Comparison of ENCODE assay signal across 12 cellular contexts in the genomic region with DNA sequence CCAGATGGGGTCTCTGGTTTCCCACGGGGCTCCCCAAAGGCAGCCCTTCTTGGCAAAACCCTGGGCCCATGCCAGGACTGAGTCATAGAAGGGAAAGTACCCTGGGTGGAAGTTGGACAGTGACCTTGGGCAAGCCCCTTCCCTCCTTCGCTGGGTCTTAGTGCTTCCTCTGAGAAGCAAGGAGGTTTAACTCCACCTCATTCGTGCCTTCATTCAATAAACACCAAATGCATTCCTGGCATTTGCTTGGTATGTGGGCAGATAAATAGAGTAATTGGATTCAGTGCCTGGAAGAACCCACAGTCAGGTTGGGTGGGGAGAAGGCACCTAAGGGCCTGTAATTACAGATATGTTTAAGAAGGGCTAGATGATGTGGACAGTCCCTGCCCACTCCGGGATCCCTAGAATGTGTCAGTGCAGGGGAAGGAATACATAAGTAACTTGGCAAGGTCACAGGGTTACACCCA. TPM values are rescaled to one million over a fixed set of nuclear protein-coding genes. Genes with fewer than 3 reads are reported as not detected.
DNase-seq lines count a peak whose midpoint lies in the region; ATAC-seq, FAIRE-seq and TF ChIP-seq lines count a peak whose summit lies in the region.
"Had no signal": no experiment of that assay in that cellular context is flagged by ENCODE, and none has a peak within 500 bp of the region (broad histone marks: within the 10 kb centered on the region; RNA-seq: fewer than 3 reads in every experiment).

No MANE protein-coding gene starts in this region.

- peaks cover 0 to 22% (median 0%) of the 10 kb centered on the region in 9 donors for H3K4me1 ChIP-seq in heart right ventricle
- peaks cover 0 to 6% of the 10 kb centered on the region in 2 donors for H3K4me1 ChIP-seq in adrenal gland (replicated peaks in 1 of 2)
- peaks cover 6 to 29% of the 10 kb centered on the region in 2 donors for H3K4me1 ChIP-seq in kidney (ENCODE audit: control insufficient read depth in 1 of 2, insufficient read depth in 1 of 2, low read depth in 1 of 2, low read length in 2 of 2)
- peaks cover 12% of the 10 kb centered on the region for H3K4me1 ChIP-seq in upper lobe of right lung
- no peaks in the 10 kb centered on the region for H3K4me1 ChIP-seq in SJCRH30

- H3K36me3 ChIP-seq in heart right ventricle (no peaks in the 10 kb centered on the region), adrenal gland (replicated peaks in 1 of 2) (no peaks in the 10 kb centered on the region), kidney (ENCODE audit: control insufficient read depth in 1 of 2, insufficient read depth in 2 of 2, low read length in 2 of 2) (no peaks in the 10 kb centered on the region), upper lobe of right lung (no peaks in the 10 kb centered on the region), SJCRH30 (no peaks in the 10 kb centered on the region)
- H3K36me3 ChIP-seq: heart left ventricle had no signal

- H3K27me3 ChIP-seq in heart right ventricle (no peaks in the 10 kb centered on the region), adrenal gland (no peaks in the 10 kb centered on the region), upper lobe of right lung (no peaks in the 10 kb centered on the region), SJCRH30 (no peaks in the 10 kb centered on the region)
- H3K27me3 ChIP-seq: heart left ventricle had no signal

- DNase-seq in left cardiac atrium (peak; percentile 29), heart right ventricle (no peak), adrenal gland (peak in 5 of 7 donors; percentile 27 to 51 (median 31)), kidney (peak; percentile 78), upper lobe of right lung (peak; percentile 52), SJCRH30 (no peak), OCI-M2 (lab: John Stamatoyannopoulos, UW; ENCODE audit: unreplicated experiment) (no peak)
- DNase-seq: heart left ventricle; naive B cell; NCI-H1092 treated with DMSO at 0.1 percent for 48 hours; stimulated activated CD4-positive, alpha-beta T cell treated with anti-CD3 and anti-CD28 coated beads, Interleukin-4, amount 100 ng/mL, for 4 hours had no signal

- TF ChIP-seq CTCF in heart right ventricle (IDR thresholded peaks at IDR 0.05) = no peak
- TF ChIP-seq CTCF in adrenal gland (IDR thresholded peaks at IDR 0.05) = no peak
- TF ChIP-seq CTCF in kidney (IDR thresholded peaks at IDR 0.05; ENCODE audit: borderline replicate concordance, extremely low read depth, insufficient read depth) = no peak
- no peak for TF ChIP-seq CTCF in upper lobe of right lung (IDR thresholded peaks at IDR 0.05)

- 62 to 68% methylated on average over 4 of the region's 4 CpGs for WGBS in heart right ventricle, 2 donors
- WGBS in adrenal gland, 4 donors = 32 to 53% (median 48%) methylated on average over 4 of the region's 4 CpGs

- no peak overlapping the region for H3K27ac ChIP-seq in heart right ventricle
- H3K27ac ChIP-seq in adrenal gland = no peak overlapping the region
- peak overlapping the region in 1 of 2 donors; percentile 49 for H3K27ac ChIP-seq in kidney (ENCODE audit: low read depth in 2 of 2, low read length in 2 of 2)
- no peak overlapping the region for H3K27ac ChIP-seq in upper lobe of right lung
- no peak overlapping the region for H3K27ac ChIP-seq in SJCRH30
- H3K27ac ChIP-seq: heart left ventricle had no signal

- H3K9ac ChIP-seq in kidney (ENCODE audit: low read length in 2 of 2) = no peak overlapping the region

- H3K4me3 ChIP-seq in heart right ventricle = no peak overlapping the region
- no peak overlapping the region for H3K4me3 ChIP-seq in adrenal gland
- H3K4me3 ChIP-seq in kidney (ENCODE audit: low read length in 2 of 2) = no peak overlapping the region
- H3K4me3 ChIP-seq in upper lobe of right lung = no peak overlapping the region
- no peak overlapping the region for H3K4me3 ChIP-seq in SJCRH30
- H3K4me3 ChIP-seq: heart left ventricle had no signal

- intact Hi-C loops in left cardiac atrium (cut with DNase I) (no loop called here), heart right ventricle (cut with DNase I) (no loop called here), adrenal gland (cut with DNase I) (no loop called here), kidney (cut with DNase I) (no loop called here), upper lobe of right lung (cut with DNase I) (no loop called here)

- peak in 1 of 2 donors; percentile 17 for ATAC-seq in left cardiac atrium
- ATAC-seq in heart right ventricle = no peak
- peak; percentile 30 for ATAC-seq in upper lobe of right lung
- no peak for ATAC-seq in GM21529 (IDR thresholded peaks at IDR 0.05; ENCODE audit: unreplicated experiment)
- ATAC-seq: heart left ventricle had no signal

- H3K9me3 ChIP-seq in heart right ventricle = peaks cover 0 to 24% (median 12%) of the 10 kb centered on the region in 11 donors
- peaks cover 0 to 8% (median 0%) of the 10 kb centered on the region in 3 donors for H3K9me3 ChIP-seq in adrenal gland (replicated peaks in 1 of 3)
- peaks cover 0 to 8% of the 10 kb centered on the region in 2 donors for H3K9me3 ChIP-seq in kidney (ENCODE audit: control insufficient read depth in 1 of 2, low read length in 2 of 2)
- no peaks in the 10 kb centered on the region for H3K9me3 ChIP-seq in upper lobe of right lung
- H3K9me3 ChIP-seq in SJCRH30 (replicated peaks) = peaks cover 14% of the 10 kb centered on the region

- no peak for TF ChIP-seq POLR2A in adrenal gland (IDR thresholded peaks at IDR 0.05)

- FAIRE-seq in kidney (lab: Jason Lieb, UNC) = no peak

RNA-seq across cellular contexts. Expression of gene CITED4, which starts 36.3 kb away (rescaled TPM):
- total RNA-seq in left cardiac atrium = 10 to 100 TPM; 22.9 to 26.5 TPM
- 10 to 100 TPM; 14.4 to 88.8 (median 25.8) TPM for total RNA-seq in heart right ventricle
- 10 to 100 TPM in 1 of 2 donors, 1 to 10 TPM in 1; 6.1 to 31.2 TPM for polyA plus RNA-seq in heart right ventricle
- 10 to 100 TPM; 11.2 to 68.5 (median 46.9) TPM for total RNA-seq in adrenal gland
- 10 to 100 TPM in 2 of 3 donors, 1 to 10 TPM in 1; 3.8 to 36.2 (median 21.8) TPM for polyA plus RNA-seq in adrenal gland
- 78.6 TPM for total RNA-seq in kidney
- polyA plus RNA-seq in kidney (ENCODE audit: insufficient read depth, low read depth, low replicate concordance) = 21.7 TPM
- 23.2 TPM for total RNA-seq in upper lobe of right lung
- total RNA-seq in SJCRH30 (2014; rRNA removed; shearing (Covaris generic)) = not detected in 2 replicates

Comparison
In these comparisons a context has a peak if more than half of its experiments do, and no peak if none do; other contexts are left out.
1. DNase-seq: peak in left cardiac atrium (single experiment), adrenal gland (5 of 7), kidney (single experiment) and upper lobe of right lung (single experiment); none in heart right ventricle (0 of 2), SJCRH30 (0 of 2) and OCI-M2 (single experiment).
2. RNA of gene CITED4, which starts 36.3 kb away (total RNA-seq): 78.6 TPM in kidney (single experiment), 11.2 to 68.5 TPM in adrenal gland, 22.9 to 26.5 TPM in left cardiac atrium, 14.4 to 88.8 TPM in heart right ventricle and 23.2 TPM in upper lobe of right lung (single experiment); not detected in SJCRH30; every median in the first group is over 10 times any median in the second.